In genomic region chr21:41953831-41954653, GRCh38 we compare ENCODE assay signal across 8 cellular contexts. TPM values are rescaled to one million over a fixed set of nuclear protein-coding genes. Genes with fewer than 3 reads are reported as not detected.
DNase-seq lines count a peak whose midpoint lies in the region; TF ChIP-seq lines count a peak whose summit lies in the region.

C2CD2 (minus strand) TSS chr21:41954018; CDS start chr21:41953648, 370 bp downstream.

- H3K36me3 ChIP-seq in BLaER1 (peaks cover 20% of the 10 kb centered on the region), WERI-Rb-1 (peaks cover 16% of the 10 kb centered on the region)

- H3K9me3 ChIP-seq in BLaER1 (no peaks in the 10 kb centered on the region), WERI-Rb-1 (ENCODE audit: severe bottlenecking) (no peaks in the 10 kb centered on the region), mononuclear cell (ENCODE audit: low read depth, low read length) (no peaks in the 10 kb centered on the region)

- 0 out of 2 replicates have a peak, but pooled peaks have one; percentile 22 for TF ChIP-seq CTCF in WERI-Rb-1 (IDR thresholded peaks at IDR 0.05; ENCODE audit: low read depth, low read length)
- TF ChIP-seq CTCF in epithelial cell of proximal tubule (conservative IDR thresholded peaks at IDR 0.05; ENCODE audit: low read depth, low read length): no peak

- H3K9ac ChIP-seq in BLaER1: peak within 1 kb of the TSS; percentile 81

- H3K27me3 ChIP-seq in BLaER1: no peaks in the 10 kb centered on the region
- no peaks in the 10 kb centered on the region for H3K27me3 ChIP-seq in WERI-Rb-1 (ENCODE audit: insufficient read depth, low read depth, severe bottlenecking)
- no peaks in the 10 kb centered on the region for H3K27me3 ChIP-seq in mononuclear cell (ENCODE audit: insufficient read depth, low read length)

- H3K4me2 ChIP-seq in BLaER1: peak within 1 kb of the TSS; percentile 99

- H3K4me1 ChIP-seq in BLaER1 (peaks cover 61% of the 10 kb centered on the region), mononuclear cell (ENCODE audit: insufficient read depth, low read length) (peaks cover 19% of the 10 kb centered on the region)

- H3K4me3 ChIP-seq in BLaER1: peak within 1 kb of the TSS; percentile 74
- H3K4me3 ChIP-seq in WERI-Rb-1 (ENCODE audit: low read depth, low read length): peak within 1 kb of the TSS; percentile 70
- H3K4me3 ChIP-seq in epithelial cell of proximal tubule (ENCODE audit: low read depth, low read length): peak within 1 kb of the TSS; percentile 56
- peak within 1 kb of the TSS; percentile 29 for H3K4me3 ChIP-seq in mononuclear cell (ENCODE audit: low read length)

- H3K27ac ChIP-seq in BLaER1 (peak within 1 kb of the TSS; percentile 79), WERI-Rb-1 (peak within 1 kb of the TSS; percentile 71), substantia nigra (ENCODE audit: low read depth, low read length, poor library complexity, severe bottlenecking) (peak within 1 kb of the TSS; percentile 33)

- TF ChIP-seq POLR2A in GM18526 (IDR thresholded peaks at IDR 0.05; ENCODE audit: extremely low read depth, insufficient read length): peak; percentile 50

- DNase-seq in HuH-7 (ENCODE audit: low spot score) (peak; percentile 82), WERI-Rb-1 (peak; percentile 89), epithelial cell of proximal tubule (ENCODE audit: low read depth) (no peak), substantia nigra (lab: John Stamatoyannopoulos, UW) (peak in 18 of 49 donors; percentile 26 to 66 (median 49)), pons (ENCODE audit: low spot score) (no peak)

- H4K20me1 ChIP-seq in BLaER1: peaks cover 30% of the 10 kb centered on the region

RNA-seq across cellular contexts. Expression of gene C2CD2, which starts in this region (rescaled TPM):
- 7.1 and 7.6 TPM in 2 replicates for total RNA-seq in epithelial cell of proximal tubule
- 5.6 TPM for total RNA-seq in mononuclear cell

Comparison
In these comparisons a context has a peak if more than half of its experiments do, and no peak if none do; other contexts are left out.
1. DNase-seq: peak in HuH-7 (single experiment) and WERI-Rb-1 (single experiment); none in epithelial cell of proximal tubule (single experiment) and pons (single experiment).
2. Peak in every context shown above with its lines, with median percentiles within 50 percentile points of each other: H3K27ac ChIP-seq and H3K4me3 ChIP-seq.